ENCODE assay signal across 9 cellular contexts in genomic region chr18:34492652-34493051, GRCh38.
A peak's percentile ranks its signal among the peaks of the same experiment; 100 is the strongest.
DNase-seq lines count a peak whose midpoint lies in the region; ATAC-seq and TF ChIP-seq lines count a peak whose summit lies in the region.
"Had no signal": no experiment of that assay in that cellular context is flagged by ENCODE, and none has a peak within 500 bp of the region (broad histone marks: within the 10 kb centered on the region; RNA-seq: fewer than 3 reads in every experiment).

No MANE protein-coding gene starts in this region.

- H3K27ac Mint-ChIP-seq in activated CD4-positive, alpha-beta T cell treated with anti-CD3 and anti-CD28 coated beads for 36 hours: no peak overlapping the region
- H3K27ac Mint-ChIP-seq in activated CD4-positive, alpha-beta T cell treated with anti-CD3 and anti-CD28 coated beads, Interleukin-2, amount 10 ng/mL, durations not matched to agents 7 days and 5 days: no peak overlapping the region
- H3K27ac Mint-ChIP-seq in T-cell: no peak overlapping the region
- H3K27ac Mint-ChIP-seq: B cell had no signal

- TF ChIP-seq CTCF in thyroid gland (IDR thresholded peaks at IDR 0.05): no peak

- no peaks in the 10 kb centered on the region for H3K9me3 ChIP-seq in iPS-15b (ENCODE audit: control insufficient read depth, insufficient read depth, low read length)
- no peaks in the 10 kb centered on the region for H3K9me3 ChIP-seq in thyroid gland

- no peaks in the 10 kb centered on the region for H3K9me3 Mint-ChIP-seq in activated CD4-positive, alpha-beta T cell treated with anti-CD3 and anti-CD28 coated beads for 36 hours (ENCODE audit: low read depth)
- H3K9me3 Mint-ChIP-seq in activated CD4-positive, alpha-beta T cell treated with anti-CD3 and anti-CD28 coated beads, Interleukin-2, amount 10 ng/mL, durations not matched to agents 7 days and 5 days: no peaks in the 10 kb centered on the region
- peaks cover 0 to 8% (median 0%) of the 10 kb centered on the region in 3 donors for H3K9me3 Mint-ChIP-seq in T-cell

- H3K36me3 ChIP-seq in iPS-15b (ENCODE audit: control insufficient read depth, insufficient read depth, low read length): no peaks in the 10 kb centered on the region
- H3K36me3 ChIP-seq in thyroid gland: no peaks in the 10 kb centered on the region

- intact Hi-C loops in activated CD4-positive, alpha-beta T cell treated with anti-CD3 and anti-CD28 coated beads for 36 hours (cut with DNase I, micrococcal nuclease): no loop called here
- intact Hi-C loops in thyroid gland (cut with DNase I): no loop called here

- ATAC-seq in activated CD4-positive, alpha-beta T cell treated with anti-CD3 and anti-CD28 coated beads for 36 hours: no peak
- no peak for ATAC-seq in stimulated activated naive CD8-positive, alpha-beta T cell treated with anti-CD3 and anti-CD28 coated beads, Interleukin-15, Interleukin-2, amounts not matched to agents 100 U/mL and 50 U/mL, for 24 hours
- ATAC-seq in T-cell (replicated peaks in 1 of 4): no peak

- peak overlapping the region; percentile 90 to 96 (median 92) for H3K27ac ChIP-seq in thyroid gland

- POLR2A ChIA-PET in activated CD4-positive, alpha-beta T cell treated with anti-CD3 and anti-CD28 coated beads for 36 hours (lab: Charles Lee): no interaction called here
- POLR2A ChIA-PET in activated CD4-positive, alpha-beta T cell treated with anti-CD3 and anti-CD28 coated beads, Interleukin-2, amount 10 ng/mL, durations not matched to agents 7 days and 5 days (lab: Charles Lee): no interaction called here
- POLR2A ChIA-PET in T-cell (lab: Charles Lee): no interaction called here

- DNase-seq in activated CD4-positive, alpha-beta T cell treated with anti-CD3 and anti-CD28 coated beads for 36 hours: no peak
- no peak for DNase-seq in activated CD4-positive, alpha-beta T cell treated with anti-CD3 and anti-CD28 coated beads, Interleukin-2, amount 10 ng/mL, durations not matched to agents 7 days and 5 days
- peak; percentile 78 for DNase-seq in SHP77 treated with DMSO at 0.1 percent for 48 hours (lab: John Stamatoyannopoulos, UW)
- DNase-seq in thyroid gland: no peak
- no peak for DNase-seq in GM19240 (ENCODE audit: insufficient read length, low spot score)
- DNase-seq in stimulated activated naive CD8-positive, alpha-beta T cell treated with anti-CD3 and anti-CD28 coated beads, Interleukin-15, Interleukin-2, amounts not matched to agents 100 U/mL and 50 U/mL, for 24 hours: no peak
- DNase-seq in T-cell: no peak

- H3K4me1 Mint-ChIP-seq in activated CD4-positive, alpha-beta T cell treated with anti-CD3 and anti-CD28 coated beads for 36 hours: peaks cover 3% of the 10 kb centered on the region
- H3K4me1 Mint-ChIP-seq in activated CD4-positive, alpha-beta T cell treated with anti-CD3 and anti-CD28 coated beads, Interleukin-2, amount 10 ng/mL, durations not matched to agents 7 days and 5 days: peaks cover 4% of the 10 kb centered on the region
- H3K4me1 Mint-ChIP-seq in T-cell: peaks cover 0 to 2% (median 0%) of the 10 kb centered on the region in 3 donors
- H3K4me1 Mint-ChIP-seq: B cell had no signal

- peaks cover 32% of the 10 kb centered on the region for H3K27me3 Mint-ChIP-seq in activated CD4-positive, alpha-beta T cell treated with anti-CD3 and anti-CD28 coated beads for 36 hours
- H3K27me3 Mint-ChIP-seq in activated CD4-positive, alpha-beta T cell treated with anti-CD3 and anti-CD28 coated beads, Interleukin-2, amount 10 ng/mL, durations not matched to agents 7 days and 5 days: peaks cover 39% of the 10 kb centered on the region
- peaks cover 21 to 22% of the 10 kb centered on the region in 2 donors for H3K27me3 Mint-ChIP-seq in T-cell

- no peaks in the 10 kb centered on the region for H3K27me3 ChIP-seq in iPS-15b (ENCODE audit: control insufficient read depth, insufficient read depth, low read length)
- H3K27me3 ChIP-seq in thyroid gland: no peaks in the 10 kb centered on the region

- H3K4me3 Mint-ChIP-seq in activated CD4-positive, alpha-beta T cell treated with anti-CD3 and anti-CD28 coated beads for 36 hours: peak overlapping the region; percentile 50
- H3K4me3 Mint-ChIP-seq in activated CD4-positive, alpha-beta T cell treated with anti-CD3 and anti-CD28 coated beads, Interleukin-2, amount 10 ng/mL, durations not matched to agents 7 days and 5 days: no peak overlapping the region
- no peak overlapping the region for H3K4me3 Mint-ChIP-seq in T-cell
- H3K4me3 Mint-ChIP-seq: B cell had no signal

- TF ChIP-seq POLR2A in thyroid gland (IDR thresholded peaks at IDR 0.05): no peak

- H3K9ac ChIP-seq in iPS-15b (ENCODE audit: low read depth, low read length): no peak overlapping the region

- no peaks in the 10 kb centered on the region for H3K36me3 Mint-ChIP-seq in activated CD4-positive, alpha-beta T cell treated with anti-CD3 and anti-CD28 coated beads for 36 hours (ENCODE audit: low read depth)
- H3K36me3 Mint-ChIP-seq in activated CD4-positive, alpha-beta T cell treated with anti-CD3 and anti-CD28 coated beads, Interleukin-2, amount 10 ng/mL, durations not matched to agents 7 days and 5 days (ENCODE audit: low read depth): no peaks in the 10 kb centered on the region
- no peaks in the 10 kb centered on the region for H3K36me3 Mint-ChIP-seq in T-cell

- CTCF ChIA-PET in activated CD4-positive, alpha-beta T cell treated with anti-CD3 and anti-CD28 coated beads for 36 hours (lab: Charles Lee): no interaction called here
- CTCF ChIA-PET in activated CD4-positive, alpha-beta T cell treated with anti-CD3 and anti-CD28 coated beads, Interleukin-2, amount 10 ng/mL, durations not matched to agents 7 days and 5 days (lab: Charles Lee): interaction anchor here (0.7 kb wide), 1 partner anchor 443 kb away, joined by 3 read pairs; no protein-coding TSS in a partner anchor
- CTCF ChIA-PET in T-cell (lab: Charles Lee): no interaction called here

- H3K4me3 ChIP-seq in iPS-15b (ENCODE audit: low read depth, low read length) (peak overlapping the region; percentile 68), thyroid gland (replicated peaks in 1 of 3) (peak overlapping the region in 2 of 3 donors; percentile 46 to 65)

- peaks cover 18% of the 10 kb centered on the region for H3K4me1 ChIP-seq in iPS-15b (ENCODE audit: control insufficient read depth, insufficient read depth, low read length)
- H3K4me1 ChIP-seq in thyroid gland: no peaks in the 10 kb centered on the region
